Comparison of ENCODE assay signal across 1 cellular context in the genomic region with DNA sequence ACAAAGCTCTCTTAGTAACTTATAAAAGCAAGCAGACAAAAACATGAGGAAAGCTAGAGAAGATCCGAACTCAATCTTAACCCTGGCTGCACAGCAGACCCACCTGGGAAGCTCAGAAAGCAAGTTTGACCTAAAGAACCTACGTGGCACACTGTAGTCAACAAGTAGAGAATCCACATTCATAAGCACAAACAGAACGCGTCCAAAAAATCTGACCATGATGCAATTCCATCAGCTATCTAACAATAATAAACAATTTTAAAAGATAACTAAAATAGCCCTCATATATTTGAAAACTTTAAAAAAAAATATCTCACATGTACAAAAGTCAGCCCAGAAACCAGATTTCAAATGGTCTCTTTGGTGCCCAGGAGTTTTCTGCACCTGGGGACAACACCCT.
TF ChIP-seq lines count a peak whose summit lies in the region.

No MANE protein-coding gene starts in this region.

TF ChIP-seq in HepG2, 621 proteins besides CTCF, POLR2A, EP300 and RAD21:
- TF ChIP-seq, protein P1, sequence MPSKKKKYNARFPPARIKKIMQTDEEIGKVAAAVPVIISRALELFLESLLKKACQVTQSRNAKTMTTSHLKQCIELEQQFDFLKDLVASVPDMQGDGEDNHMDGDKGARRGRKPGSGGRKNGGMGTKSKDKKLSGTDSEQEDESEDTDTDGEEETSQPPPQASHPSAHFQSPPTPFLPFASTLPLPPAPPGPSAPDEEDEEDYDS (CRISPR knock-in tag; IDR thresholded peaks at IDR 0.05) = no peak
- no peak for TF ChIP-seq MEF2D (CRISPR knock-in tag; IDR thresholded peaks at IDR 0.05)
- TF ChIP-seq, protein P2, sequence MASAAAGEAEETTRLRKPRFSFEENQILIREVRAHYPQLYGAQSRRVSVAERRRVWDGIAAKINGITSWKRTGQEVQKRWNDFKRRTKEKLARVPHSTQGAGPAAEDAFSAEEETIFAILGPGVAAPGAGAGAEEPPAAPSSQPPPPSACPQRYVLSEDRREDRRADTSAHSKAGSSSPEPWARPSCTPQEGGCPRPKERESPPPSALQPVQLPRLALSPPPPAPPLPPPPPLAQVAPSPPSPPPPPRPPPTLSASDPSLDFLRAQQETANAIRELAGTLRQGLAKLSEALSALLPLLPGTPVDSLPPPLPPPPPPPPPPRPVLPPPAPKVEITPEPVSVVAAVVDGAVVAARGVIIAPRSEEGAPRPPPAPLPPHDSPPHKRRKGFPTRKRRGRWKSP (CRISPR knock-in tag; IDR thresholded peaks at IDR 0.05) = no peak
- TF ChIP-seq PAX8 (CRISPR knock-in tag; IDR thresholded peaks at IDR 0.05; ENCODE audit: borderline replicate concordance) = no peak
- TF ChIP-seq, protein P3, sequence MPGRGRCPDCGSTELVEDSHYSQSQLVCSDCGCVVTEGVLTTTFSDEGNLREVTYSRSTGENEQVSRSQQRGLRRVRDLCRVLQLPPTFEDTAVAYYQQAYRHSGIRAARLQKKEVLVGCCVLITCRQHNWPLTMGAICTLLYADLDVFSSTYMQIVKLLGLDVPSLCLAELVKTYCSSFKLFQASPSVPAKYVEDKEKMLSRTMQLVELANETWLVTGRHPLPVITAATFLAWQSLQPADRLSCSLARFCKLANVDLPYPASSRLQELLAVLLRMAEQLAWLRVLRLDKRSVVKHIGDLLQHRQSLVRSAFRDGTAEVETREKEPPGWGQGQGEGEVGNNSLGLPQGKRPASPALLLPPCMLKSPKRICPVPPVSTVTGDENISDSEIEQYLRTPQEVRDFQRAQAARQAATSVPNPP (CRISPR knock-in tag; IDR thresholded peaks at IDR 0.05) = no peak
- TF ChIP-seq, protein P4, sequence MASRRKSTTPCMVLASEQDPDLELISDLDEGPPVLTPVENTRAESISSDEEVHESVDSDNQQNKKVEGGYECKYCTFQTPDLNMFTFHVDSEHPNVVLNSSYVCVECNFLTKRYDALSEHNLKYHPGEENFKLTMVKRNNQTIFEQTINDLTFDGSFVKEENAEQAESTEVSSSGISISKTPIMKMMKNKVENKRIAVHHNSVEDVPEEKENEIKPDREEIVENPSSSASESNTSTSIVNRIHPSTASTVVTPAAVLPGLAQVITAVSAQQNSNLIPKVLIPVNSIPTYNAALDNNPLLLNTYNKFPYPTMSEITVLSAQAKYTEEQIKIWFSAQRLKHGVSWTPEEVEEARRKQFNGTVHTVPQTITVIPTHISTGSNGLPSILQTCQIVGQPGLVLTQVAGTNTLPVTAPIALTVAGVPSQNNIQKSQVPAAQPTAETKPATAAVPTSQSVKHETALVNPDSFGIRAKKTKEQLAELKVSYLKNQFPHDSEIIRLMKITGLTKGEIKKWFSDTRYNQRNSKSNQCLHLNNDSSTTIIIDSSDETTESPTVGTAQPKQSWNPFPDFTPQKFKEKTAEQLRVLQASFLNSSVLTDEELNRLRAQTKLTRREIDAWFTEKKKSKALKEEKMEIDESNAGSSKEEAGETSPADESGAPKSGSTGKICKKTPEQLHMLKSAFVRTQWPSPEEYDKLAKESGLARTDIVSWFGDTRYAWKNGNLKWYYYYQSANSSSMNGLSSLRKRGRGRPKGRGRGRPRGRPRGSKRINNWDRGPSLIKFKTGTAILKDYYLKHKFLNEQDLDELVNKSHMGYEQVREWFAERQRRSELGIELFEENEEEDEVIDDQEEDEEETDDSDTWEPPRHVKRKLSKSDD (CRISPR knock-in tag; IDR thresholded peaks at IDR 0.05; ENCODE audit: low read depth) = no peak
- TF ChIP-seq RARA (CRISPR knock-in tag; IDR thresholded peaks at IDR 0.05) = no peak
- no peak for TF ChIP-seq KLF16 (CRISPR knock-in tag; IDR thresholded peaks at IDR 0.05)
- no peak for TF ChIP-seq KLF6 (CRISPR knock-in tag; IDR thresholded peaks at IDR 0.05)
- no peak for TF ChIP-seq ZNF605 (CRISPR knock-in tag; IDR thresholded peaks at IDR 0.05)
